ENCODE assay signal across 14 cellular contexts in the genomic region with DNA sequence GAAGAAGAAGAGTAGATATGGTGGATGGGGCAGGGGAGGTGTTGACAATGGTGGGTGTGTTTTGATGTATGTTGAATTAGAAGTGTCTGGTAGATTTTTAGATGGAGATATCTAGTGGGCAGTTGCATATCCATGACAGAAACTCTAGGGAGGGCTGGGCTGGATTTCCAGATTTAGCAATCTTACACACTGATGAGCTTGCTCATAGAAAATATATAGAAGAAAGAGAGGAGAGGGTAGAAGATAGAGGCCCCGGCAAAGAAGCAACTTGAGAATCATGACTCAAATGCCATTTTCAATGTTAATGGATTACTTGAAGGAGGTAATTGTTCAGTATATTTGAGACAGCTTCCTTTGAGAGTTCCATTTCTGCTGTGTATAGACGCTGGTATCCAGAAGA. TPM values are rescaled to one million over a fixed set of nuclear protein-coding genes. Genes with fewer than 3 reads are reported as not detected.
DNase-seq lines count a peak whose midpoint lies in the region; ATAC-seq and TF ChIP-seq lines count a peak whose summit lies in the region.
"Had no signal": no experiment of that assay in that cellular context is flagged by ENCODE, and none has a peak within 500 bp of the region (broad histone marks: within the 10 kb centered on the region; RNA-seq: fewer than 3 reads in every experiment).

No MANE protein-coding gene starts in this region.

- H3K27me3 ChIP-seq in AG04450 (ENCODE audit: control insufficient read depth, insufficient read depth, low read length) (no peaks in the 10 kb centered on the region), Panc1 (ENCODE audit: control insufficient read depth, insufficient read depth, low read length) (no peaks in the 10 kb centered on the region)
- H3K27me3 ChIP-seq: esophagus muscularis mucosa, pancreas had no signal

- no peak for DNase-seq in AG04450 (ENCODE audit: low read depth, low spot score)
- no peak for DNase-seq in Panc1 (ENCODE audit: low read depth, low spot score)
- peak; percentile 45 for DNase-seq in fibroblast of the aortic adventitia (ENCODE audit: low read depth)
- DNase-seq in ACHN, result no peak
- DNase-seq in medulla oblongata (ENCODE audit: extremely low spot score), result no peak
- DNase-seq in NCI-H345 (lab: John Stamatoyannopoulos, UW), result no peak
- DNase-seq: activated naive CD8-positive, alpha-beta T cell treated with anti-CD3 and anti-CD28 coated beads, Interleukin-2, amount 10 ng/mL, durations not matched to agents 7 days and 5 days; H7; NCI-H1436; NCI-H2171 treated with DMSO at 0.1 percent for 48 hours; pancreas; stimulated activated CD4-positive, alpha-beta T cell treated with anti-CD3 and anti-CD28 coated beads, Interleukin-2, amount 100 ng/mL, for 24 hours had no signal

- ATAC-seq in Panc1, result no peak
- ATAC-seq: pancreas, sciatic nerve had no signal

- CTCF ChIA-PET in AG04450 (lab: Charles Lee), result interaction anchor here (0.7 kb wide), 1 partner anchor 644 kb away, joined by 4 read pairs; no protein-coding TSS in a partner anchor
- CTCF ChIA-PET in Panc1 (lab: Charles Lee), result no interaction called here

- no peak overlapping the region for H3K4me3 ChIP-seq in AG04450 (ENCODE audit: low read depth, low read length)
- no peak overlapping the region for H3K4me3 ChIP-seq in Panc1 (ENCODE audit: low read depth in 2 of 2, low read length in 2 of 2)
- no peak overlapping the region for H3K4me3 ChIP-seq in fibroblast of the aortic adventitia (ENCODE audit: low read depth, low read length)
- H3K4me3 ChIP-seq: esophagus muscularis mucosa, pancreas had no signal

- in situ Hi-C loops in Panc1 (cut with HindIII; ENCODE audit: low pct_unique_long_range_greater_than_20kb, low sequenced_read_pairs) (no loop called here), ACHN (cut with HindIII; ENCODE audit: low pct_ligation_motif_present, low pct_unique_long_range_greater_than_20kb, low sequenced_read_pairs) (no loop called here)

- intact Hi-C loops in Panc1 (cut with micrococcal nuclease; ENCODE audit: unreplicated experiment), result loop anchor here (10.0 kb wide), 1 partner anchor 103 kb away; no protein-coding TSS in a partner anchor

- BruUV-seq in Panc1 (replicated peaks; lab: Mats Ljungman, UMichigan), result no TSS peak

- H3K9me3 ChIP-seq in AG04450 (ENCODE audit: control insufficient read depth, insufficient read depth, low read length) (no peaks in the 10 kb centered on the region), Panc1 (ENCODE audit: control insufficient read depth, insufficient read depth, low read depth, low read length) (no peaks in the 10 kb centered on the region)
- H3K9me3 ChIP-seq: esophagus muscularis mucosa, pancreas had no signal

- no peaks in the 10 kb centered on the region for H3K4me1 ChIP-seq in Panc1 (ENCODE audit: control insufficient read depth, insufficient read depth, low read length)
- H3K4me1 ChIP-seq: pancreas had no signal

- H3K27ac ChIP-seq in AG04450 (ENCODE audit: low read depth, low read length) (peak overlapping the region; percentile 76), Panc1 (ENCODE audit: low read length) (peak overlapping the region; percentile 10; the same call in 1 of the 2 replicates)
- H3K27ac ChIP-seq: esophagus muscularis mucosa, pancreas had no signal

- TF ChIP-seq CTCF in AG04450 (IDR thresholded peaks at IDR 0.05; ENCODE audit: low read depth, low read length) (no peak), Panc1 (IDR thresholded peaks at IDR 0.05) (no peak), fibroblast of the aortic adventitia (IDR thresholded peaks at IDR 0.05; ENCODE audit: insufficient read depth, low read length) (no peak)

- POLR2A ChIA-PET in AG04450 (lab: Yijun Ruan, JAX), result interaction anchor here (0.9 kb wide), 1 partner anchor 8 kb away, joined by 4 read pairs; the partner anchor contains the start of gene REXO2
- POLR2A ChIA-PET in Panc1 (lab: Charles Lee), result no interaction called here

- H3K36me3 ChIP-seq in Panc1 (ENCODE audit: control insufficient read depth, insufficient read depth, low read length), result peaks cover 15% of the 10 kb centered on the region; the same call in 1 of the 2 replicates

RNA-seq across cellular contexts. Expression of gene REXO2, which starts 8.2 kb away (rescaled TPM):
- 310 and 401 TPM in 2 replicates for polyA plus RNA-seq in AG04450 (2011; rRNA removed)
- polyA minus RNA-seq in AG04450 (2011; rRNA and poly(A)+ RNA removed), result 39.5 and 73.8 TPM in 2 replicates
- total RNA-seq in Panc1 (2021; ENCODE audit: unreplicated experiment) (111 TPM), fibroblast of the aortic adventitia (ENCODE audit: low replicate concordance) (162 and 571 TPM in 2 replicates)
- 191 TPM for polyA plus RNA-seq in Panc1 (2012; ENCODE audit: insufficient read length)

RNA-seq across cellular contexts. Expression of gene RBM7, which starts 47.0 kb away (rescaled TPM):
- polyA plus RNA-seq in AG04450 (2011; rRNA removed), result 57.1 and 59.8 TPM in 2 replicates
- 58.1 and 108 TPM in 2 replicates for polyA minus RNA-seq in AG04450 (2011; rRNA and poly(A)+ RNA removed)
- total RNA-seq in Panc1 (2021; ENCODE audit: unreplicated experiment) (35.2 TPM), fibroblast of the aortic adventitia (ENCODE audit: low replicate concordance) (5.6 and 45.6 TPM in 2 replicates)
- polyA plus RNA-seq in Panc1 (2012; ENCODE audit: insufficient read length), result 32.3 TPM

RNA-seq across cellular contexts. Expression of gene C11orf71, which starts 47.1 kb away (rescaled TPM):
- polyA plus RNA-seq in AG04450 (2011; rRNA removed), result 3.8 and 4.5 TPM in 2 replicates
- 6.2 and 7.1 TPM in 2 replicates for polyA minus RNA-seq in AG04450 (2011; rRNA and poly(A)+ RNA removed)
- total RNA-seq in Panc1 (2021; ENCODE audit: unreplicated experiment) (6.2 TPM), fibroblast of the aortic adventitia (ENCODE audit: low replicate concordance) (2.5 and 4.2 TPM in 2 replicates)
- 6.5 TPM for polyA plus RNA-seq in Panc1 (2012; ENCODE audit: insufficient read length)
